1 cellular context compared by ENCODE assay signal in genomic region chr2:151853070-151853758, GRCh38.
TF ChIP-seq lines count a peak whose summit lies in the region.

No MANE protein-coding gene starts in this region.

TF ChIP-seq in HEK293, 187 proteins besides CTCF, POLR2A, EP300 and RAD21 (continues in another document):
- TF ChIP-seq ZNF548 (tag by site-specific recombination; IDR thresholded peaks at IDR 0.05) = no peak
- TF ChIP-seq, protein P1, sequence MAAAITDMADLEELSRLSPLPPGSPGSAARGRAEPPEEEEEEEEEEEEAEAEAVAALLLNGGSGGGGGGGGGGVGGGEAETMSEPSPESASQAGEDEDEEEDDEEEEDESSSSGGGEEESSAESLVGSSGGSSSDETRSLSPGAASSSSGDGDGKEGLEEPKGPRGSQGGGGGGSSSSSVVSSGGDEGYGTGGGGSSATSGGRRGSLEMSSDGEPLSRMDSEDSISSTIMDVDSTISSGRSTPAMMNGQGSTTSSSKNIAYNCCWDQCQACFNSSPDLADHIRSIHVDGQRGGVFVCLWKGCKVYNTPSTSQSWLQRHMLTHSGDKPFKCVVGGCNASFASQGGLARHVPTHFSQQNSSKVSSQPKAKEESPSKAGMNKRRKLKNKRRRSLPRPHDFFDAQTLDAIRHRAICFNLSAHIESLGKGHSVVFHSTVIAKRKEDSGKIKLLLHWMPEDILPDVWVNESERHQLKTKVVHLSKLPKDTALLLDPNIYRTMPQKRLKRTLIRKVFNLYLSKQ (tag by site-specific recombination; IDR thresholded peaks at IDR 0.05; ENCODE audit: borderline replicate concordance) = no peak
- no peak for TF ChIP-seq ZNF146 (tag by site-specific recombination; IDR thresholded peaks at IDR 0.05)
- no peak for TF ChIP-seq ZNF626 (tag by site-specific recombination; IDR thresholded peaks at IDR 0.05)
- no peak for TF ChIP-seq ZNF654 (tag by site-specific recombination; IDR thresholded peaks at IDR 0.05; ENCODE audit: low read depth)
- TF ChIP-seq ZNF621 (tag by site-specific recombination; IDR thresholded peaks at IDR 0.05) = no peak
- peak; percentile 77 for TF ChIP-seq ATF2 (tag by site-specific recombination; IDR thresholded peaks at IDR 0.05; ENCODE audit: low read depth)
- no peak for TF ChIP-seq ELK4 (IDR thresholded peaks at IDR 0.05; ENCODE audit: borderline replicate concordance, low read depth, low read length)
- no peak for TF ChIP-seq ZNF426 (tag by site-specific recombination; IDR thresholded peaks at IDR 0.05)
- TF ChIP-seq, protein P2, sequence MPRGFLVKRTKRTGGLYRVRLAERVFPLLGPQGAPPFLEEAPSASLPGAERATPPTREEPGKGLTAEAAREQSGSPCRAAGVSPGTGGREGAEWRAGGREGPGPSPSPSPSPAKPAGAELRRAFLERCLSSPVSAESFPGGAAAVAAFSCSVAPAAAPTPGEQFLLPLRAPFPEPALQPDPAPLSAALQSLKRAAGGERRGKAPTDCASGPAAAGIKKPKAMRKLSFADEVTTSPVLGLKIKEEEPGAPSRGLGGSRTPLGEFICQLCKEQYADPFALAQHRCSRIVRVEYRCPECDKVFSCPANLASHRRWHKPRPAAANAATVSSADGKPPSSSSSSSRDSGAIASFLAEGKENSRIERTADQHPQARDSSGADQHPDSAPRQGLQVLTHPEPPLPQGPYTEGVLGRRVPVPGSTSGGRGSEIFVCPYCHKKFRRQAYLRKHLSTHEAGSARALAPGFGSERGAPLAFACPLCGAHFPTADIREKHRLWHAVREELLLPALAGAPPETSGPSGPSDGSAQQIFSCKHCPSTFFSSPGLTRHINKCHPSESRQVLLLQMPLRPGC (tag by site-specific recombination; IDR thresholded peaks at IDR 0.05) = no peak
- TF ChIP-seq ZBTB48 (tag by site-specific recombination; IDR thresholded peaks at IDR 0.05) = no peak
- TF ChIP-seq SETDB1 (IDR thresholded peaks at IDR 0.05; ENCODE audit: insufficient read length, low read length) = no peak
- no peak for TF ChIP-seq SP7 (tag by site-specific recombination; IDR thresholded peaks at IDR 0.05)
- no peak for TF ChIP-seq ZNF133 (tag by site-specific recombination; IDR thresholded peaks at IDR 0.05)
- TF ChIP-seq ZNF202 (tag by site-specific recombination; IDR thresholded peaks at IDR 0.05; ENCODE audit: borderline replicate concordance) = no peak
- TF ChIP-seq MZF1 (tag by site-specific recombination; IDR thresholded peaks at IDR 0.05; ENCODE audit: borderline replicate concordance) = no peak
- TF ChIP-seq ZNF214 (tag by site-specific recombination; IDR thresholded peaks at IDR 0.05; ENCODE audit: borderline replicate concordance) = no peak
- peak; percentile 69 for TF ChIP-seq ZNF629 (tag by site-specific recombination; IDR thresholded peaks at IDR 0.05)
- TF ChIP-seq, protein P3, sequence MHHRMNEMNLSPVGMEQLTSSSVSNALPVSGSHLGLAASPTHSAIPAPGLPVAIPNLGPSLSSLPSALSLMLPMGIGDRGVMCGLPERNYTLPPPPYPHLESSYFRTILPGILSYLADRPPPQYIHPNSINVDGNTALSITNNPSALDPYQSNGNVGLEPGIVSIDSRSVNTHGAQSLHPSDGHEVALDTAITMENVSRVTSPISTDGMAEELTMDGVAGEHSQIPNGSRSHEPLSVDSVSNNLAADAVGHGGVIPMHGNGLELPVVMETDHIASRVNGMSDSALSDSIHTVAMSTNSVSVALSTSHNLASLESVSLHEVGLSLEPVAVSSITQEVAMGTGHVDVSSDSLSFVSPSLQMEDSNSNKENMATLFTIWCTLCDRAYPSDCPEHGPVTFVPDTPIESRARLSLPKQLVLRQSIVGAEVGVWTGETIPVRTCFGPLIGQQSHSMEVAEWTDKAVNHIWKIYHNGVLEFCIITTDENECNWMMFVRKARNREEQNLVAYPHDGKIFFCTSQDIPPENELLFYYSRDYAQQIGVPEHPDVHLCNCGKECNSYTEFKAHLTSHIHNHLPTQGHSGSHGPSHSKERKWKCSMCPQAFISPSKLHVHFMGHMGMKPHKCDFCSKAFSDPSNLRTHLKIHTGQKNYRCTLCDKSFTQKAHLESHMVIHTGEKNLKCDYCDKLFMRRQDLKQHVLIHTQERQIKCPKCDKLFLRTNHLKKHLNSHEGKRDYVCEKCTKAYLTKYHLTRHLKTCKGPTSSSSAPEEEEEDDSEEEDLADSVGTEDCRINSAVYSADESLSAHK (tag by site-specific recombination; IDR thresholded peaks at IDR 0.05) = no peak
- no peak for TF ChIP-seq IKZF3 (tag by site-specific recombination; IDR thresholded peaks at IDR 0.05)
- TF ChIP-seq ZNF302 (tag by site-specific recombination; IDR thresholded peaks at IDR 0.05; ENCODE audit: low read depth) = no peak
- no peak for TF ChIP-seq ZNF169 (tag by site-specific recombination; IDR thresholded peaks at IDR 0.05)
- TF ChIP-seq ZNF37A (tag by site-specific recombination; IDR thresholded peaks at IDR 0.05) = no peak
- TF ChIP-seq ZNF529 (tag by site-specific recombination; IDR thresholded peaks at IDR 0.05; ENCODE audit: insufficient replicate concordance) = no peak
- no peak for TF ChIP-seq HOXD13 (CRISPR knock-in tag; IDR thresholded peaks at IDR 0.05; ENCODE audit: borderline replicate concordance)
- peak; percentile 85 for TF ChIP-seq SCRT2 (tag by site-specific recombination; IDR thresholded peaks at IDR 0.05)
- no peak for TF ChIP-seq RBAK (tag by site-specific recombination; IDR thresholded peaks at IDR 0.05)
- no peak for TF ChIP-seq ZNF768 (tag by site-specific recombination; IDR thresholded peaks at IDR 0.05)
- no peak for TF ChIP-seq ZNF571 (tag by site-specific recombination; IDR thresholded peaks at IDR 0.05)
- TF ChIP-seq, protein P4, sequence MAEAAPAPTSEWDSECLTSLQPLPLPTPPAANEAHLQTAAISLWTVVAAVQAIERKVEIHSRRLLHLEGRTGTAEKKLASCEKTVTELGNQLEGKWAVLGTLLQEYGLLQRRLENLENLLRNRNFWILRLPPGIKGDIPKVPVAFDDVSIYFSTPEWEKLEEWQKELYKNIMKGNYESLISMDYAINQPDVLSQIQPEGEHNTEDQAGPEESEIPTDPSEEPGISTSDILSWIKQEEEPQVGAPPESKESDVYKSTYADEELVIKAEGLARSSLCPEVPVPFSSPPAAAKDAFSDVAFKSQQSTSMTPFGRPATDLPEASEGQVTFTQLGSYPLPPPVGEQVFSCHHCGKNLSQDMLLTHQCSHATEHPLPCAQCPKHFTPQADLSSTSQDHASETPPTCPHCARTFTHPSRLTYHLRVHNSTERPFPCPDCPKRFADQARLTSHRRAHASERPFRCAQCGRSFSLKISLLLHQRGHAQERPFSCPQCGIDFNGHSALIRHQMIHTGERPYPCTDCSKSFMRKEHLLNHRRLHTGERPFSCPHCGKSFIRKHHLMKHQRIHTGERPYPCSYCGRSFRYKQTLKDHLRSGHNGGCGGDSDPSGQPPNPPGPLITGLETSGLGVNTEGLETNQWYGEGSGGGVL (tag by site-specific recombination; IDR thresholded peaks at IDR 0.05) = no peak
- TF ChIP-seq, protein P5, sequence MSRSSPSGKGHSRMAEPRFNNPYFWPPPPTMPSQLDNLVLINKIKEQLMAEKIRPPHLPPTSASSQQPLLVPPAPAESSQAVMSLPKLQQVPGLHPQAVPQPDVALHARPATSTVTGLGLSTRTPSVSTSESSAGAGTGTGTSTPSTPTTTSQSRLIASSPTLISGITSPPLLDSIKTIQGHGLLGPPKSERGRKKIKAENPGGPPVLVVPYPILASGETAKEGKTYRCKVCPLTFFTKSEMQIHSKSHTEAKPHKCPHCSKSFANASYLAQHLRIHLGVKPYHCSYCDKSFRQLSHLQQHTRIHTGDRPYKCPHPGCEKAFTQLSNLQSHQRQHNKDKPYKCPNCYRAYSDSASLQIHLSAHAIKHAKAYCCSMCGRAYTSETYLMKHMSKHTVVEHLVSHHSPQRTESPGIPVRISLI (tag by site-specific recombination; IDR thresholded peaks at IDR 0.05) = no peak
- TF ChIP-seq ZNF138 (tag by site-specific recombination; IDR thresholded peaks at IDR 0.05; ENCODE audit: borderline replicate concordance) = no peak
- no peak for TF ChIP-seq ZNF18 (tag by site-specific recombination; IDR thresholded peaks at IDR 0.05)
- no peak for TF ChIP-seq ZBTB11 (tag by site-specific recombination; conservative IDR thresholded peaks at IDR 0.05; ENCODE audit: low read depth)
- no peak for TF ChIP-seq ZBTB20 (tag by site-specific recombination; IDR thresholded peaks at IDR 0.05)
- TF ChIP-seq ZNF596 (tag by site-specific recombination; IDR thresholded peaks at IDR 0.05) = no peak
- no peak for TF ChIP-seq ZNF19 (tag by site-specific recombination; IDR thresholded peaks at IDR 0.05; ENCODE audit: low read depth)
- peak; percentile 75; the same call in 1 of the 2 replicates for TF ChIP-seq SCRT1 (tag by site-specific recombination; IDR thresholded peaks at IDR 0.05; ENCODE audit: borderline replicate concordance)
- TF ChIP-seq GLIS1 (tag by site-specific recombination; IDR thresholded peaks at IDR 0.05) = peak; percentile 57
- TF ChIP-seq ZNF747 (tag by site-specific recombination; IDR thresholded peaks at IDR 0.05) = no peak
- no peak for TF ChIP-seq ZNF670 (tag by site-specific recombination; IDR thresholded peaks at IDR 0.05; ENCODE audit: low read depth)
- TF ChIP-seq PRDM6 (tag by site-specific recombination; IDR thresholded peaks at IDR 0.05) = peak; percentile 78
- peak; percentile 60; the same call in 1 of the 2 replicates for TF ChIP-seq FEZF1 (tag by site-specific recombination; IDR thresholded peaks at IDR 0.05)
- TF ChIP-seq OVOL3 (tag by site-specific recombination; IDR thresholded peaks at IDR 0.05) = no peak
- TF ChIP-seq ZIC2 (tag by site-specific recombination; IDR thresholded peaks at IDR 0.05) = no peak
- no peak for TF ChIP-seq HOXA7 (CRISPR knock-in tag; IDR thresholded peaks at IDR 0.05; ENCODE audit: borderline replicate concordance)
- TF ChIP-seq GFI1B (tag by site-specific recombination; IDR thresholded peaks at IDR 0.05) = peak; percentile 51; the same call in 1 of the 2 replicates
- TF ChIP-seq ZFP41 (tag by site-specific recombination; IDR thresholded peaks at IDR 0.05; ENCODE audit: borderline replicate concordance) = no peak
